1 cellular context compared by ENCODE assay signal in the genomic region with DNA sequence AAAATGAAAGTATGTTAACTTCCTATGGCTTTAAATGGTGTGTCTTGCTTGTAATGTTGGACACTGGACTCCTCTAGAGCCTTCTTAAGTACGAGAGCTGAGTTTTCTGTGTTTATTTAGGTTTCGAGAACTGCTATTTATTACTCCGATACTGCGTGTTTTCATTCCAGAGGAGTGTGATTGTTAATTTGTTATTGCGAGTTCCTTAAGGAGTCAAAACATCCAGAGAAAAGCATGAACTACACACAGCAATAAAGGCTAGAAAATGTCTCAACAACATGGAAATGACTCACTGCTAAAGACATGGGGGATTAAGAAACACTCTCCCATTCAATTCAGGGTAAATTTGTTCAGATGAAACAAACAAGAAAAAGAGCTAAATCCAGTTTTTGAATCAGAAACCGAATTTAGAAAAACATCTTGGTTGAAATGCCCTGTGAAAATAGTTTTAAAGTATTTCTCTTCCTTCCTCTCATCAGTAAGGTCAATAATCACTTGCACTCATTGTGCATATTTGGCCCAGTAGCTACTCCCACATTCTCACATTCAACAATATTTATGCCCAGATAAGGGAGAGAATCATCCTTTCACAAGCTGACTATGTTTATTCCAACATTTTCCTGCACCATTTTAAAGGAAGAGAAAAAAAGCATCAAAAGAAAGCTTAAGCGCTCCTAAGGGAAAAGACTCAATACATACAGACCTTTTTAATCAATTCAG.
TF ChIP-seq lines count a peak whose summit lies in the region.

No MANE protein-coding gene starts in this region.

TF ChIP-seq in HepG2, 621 proteins besides CTCF, POLR2A, EP300 and RAD21 (continued from another document):
- TF ChIP-seq, protein P1, sequence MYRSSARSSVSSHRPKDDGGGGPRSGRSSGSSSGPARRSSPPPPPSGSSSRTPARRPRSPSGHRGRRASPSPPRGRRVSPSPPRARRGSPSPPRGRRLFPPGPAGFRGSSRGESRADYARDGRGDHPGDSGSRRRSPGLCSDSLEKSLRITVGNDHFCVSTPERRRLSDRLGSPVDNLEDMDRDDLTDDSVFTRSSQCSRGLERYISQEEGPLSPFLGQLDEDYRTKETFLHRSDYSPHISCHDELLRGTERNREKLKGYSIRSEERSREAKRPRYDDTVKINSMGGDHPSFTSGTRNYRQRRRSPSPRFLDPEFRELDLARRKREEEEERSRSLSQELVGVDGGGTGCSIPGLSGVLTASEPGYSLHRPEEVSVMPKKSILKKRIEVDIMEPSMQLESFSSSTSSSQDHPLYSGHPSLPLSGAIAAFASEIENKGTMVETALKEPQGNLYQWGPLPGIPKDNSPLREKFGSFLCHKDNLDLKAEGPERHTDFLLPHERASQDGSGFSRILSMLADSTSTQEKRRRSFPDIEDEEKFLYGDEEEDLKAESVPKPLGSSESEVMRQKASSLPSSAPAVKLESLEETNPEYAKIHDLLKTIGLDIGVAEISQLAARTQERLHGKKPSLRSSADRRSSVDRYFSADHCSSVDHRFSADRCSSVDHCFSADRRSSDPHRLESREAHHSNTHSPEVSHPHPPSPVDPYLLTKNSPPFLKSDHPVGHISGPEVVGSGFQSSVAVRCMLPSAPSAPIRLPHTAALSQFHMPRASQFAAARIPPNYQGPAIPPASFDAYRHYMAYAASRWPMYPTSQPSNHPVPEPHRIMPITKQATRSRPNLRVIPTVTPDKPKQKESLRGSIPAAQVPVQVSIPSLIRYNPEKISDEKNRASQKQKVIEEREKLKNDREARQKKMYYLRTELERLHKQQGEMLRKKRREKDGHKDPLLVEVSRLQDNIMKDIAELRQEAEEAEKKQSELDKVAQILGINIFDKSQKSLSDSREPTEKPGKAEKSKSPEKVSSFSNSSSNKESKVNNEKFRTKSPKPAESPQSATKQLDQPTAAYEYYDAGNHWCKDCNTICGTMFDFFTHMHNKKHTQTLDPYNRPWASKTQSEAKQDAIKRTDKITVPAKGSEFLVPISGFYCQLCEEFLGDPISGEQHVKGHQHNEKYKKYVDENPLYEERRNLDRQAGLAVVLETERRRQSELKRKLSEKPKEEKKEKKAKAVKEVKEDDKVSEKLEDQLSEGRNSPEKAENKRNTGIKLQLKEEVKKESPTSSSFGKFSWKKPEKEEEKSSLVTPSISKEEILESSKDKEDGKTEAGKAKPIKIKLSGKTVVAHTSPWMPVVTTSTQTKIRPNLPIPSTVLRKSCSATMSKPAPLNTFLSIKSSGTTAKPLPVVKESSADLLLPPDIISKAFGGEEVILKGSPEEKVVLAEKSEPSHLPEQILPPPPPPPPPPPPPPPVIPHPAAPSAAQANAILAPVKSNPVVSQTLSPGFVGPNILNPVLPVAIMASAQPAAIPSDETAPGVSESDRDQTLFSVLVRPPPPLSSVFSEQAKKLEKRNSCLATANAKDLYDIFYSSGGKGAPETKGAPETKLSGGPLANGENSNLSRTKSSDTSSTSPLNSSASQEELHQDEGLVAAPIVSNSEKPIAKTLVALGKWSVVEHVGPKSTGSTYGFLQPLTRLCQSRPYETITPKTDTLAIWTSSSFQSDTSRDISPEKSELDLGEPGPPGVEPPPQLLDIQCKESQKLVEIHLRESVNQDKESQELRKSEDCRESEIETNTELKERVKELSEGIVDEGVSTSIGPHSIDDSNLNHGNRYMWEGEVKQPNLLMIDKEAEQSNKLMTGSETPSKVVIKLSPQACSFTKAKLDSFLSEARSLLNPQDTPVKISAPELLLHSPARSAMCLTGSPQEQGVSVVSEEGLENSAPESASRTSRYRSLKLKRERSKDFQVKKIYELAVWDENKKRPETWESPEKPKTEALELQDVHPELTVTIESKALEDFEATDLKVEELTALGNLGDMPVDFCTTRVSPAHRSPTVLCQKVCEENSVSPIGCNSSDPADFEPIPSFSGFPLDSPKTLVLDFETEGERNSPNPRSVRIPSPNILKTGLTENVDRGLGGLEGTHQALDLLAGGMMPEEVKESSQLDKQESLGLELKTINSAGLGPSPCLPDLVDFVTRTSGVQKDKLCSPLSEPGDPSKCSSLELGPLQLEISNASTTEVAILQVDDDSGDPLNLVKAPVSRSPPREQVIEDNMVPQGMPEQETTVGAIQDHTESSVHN (CRISPR knock-in tag; IDR thresholded peaks at IDR 0.05), result no peak
- TF ChIP-seq FOSL2 (CRISPR knock-in tag; IDR thresholded peaks at IDR 0.05) (peak; percentile 33; the same call in 1 of the 2 replicates), TP53 (CRISPR knock-in tag; conservative IDR thresholded peaks at IDR 0.05) (no peak), SIN3B (IDR thresholded peaks at IDR 0.05; ENCODE audit: low read length) (no peak)
